8 cellular contexts compared by ENCODE assay signal in the genomic region with DNA sequence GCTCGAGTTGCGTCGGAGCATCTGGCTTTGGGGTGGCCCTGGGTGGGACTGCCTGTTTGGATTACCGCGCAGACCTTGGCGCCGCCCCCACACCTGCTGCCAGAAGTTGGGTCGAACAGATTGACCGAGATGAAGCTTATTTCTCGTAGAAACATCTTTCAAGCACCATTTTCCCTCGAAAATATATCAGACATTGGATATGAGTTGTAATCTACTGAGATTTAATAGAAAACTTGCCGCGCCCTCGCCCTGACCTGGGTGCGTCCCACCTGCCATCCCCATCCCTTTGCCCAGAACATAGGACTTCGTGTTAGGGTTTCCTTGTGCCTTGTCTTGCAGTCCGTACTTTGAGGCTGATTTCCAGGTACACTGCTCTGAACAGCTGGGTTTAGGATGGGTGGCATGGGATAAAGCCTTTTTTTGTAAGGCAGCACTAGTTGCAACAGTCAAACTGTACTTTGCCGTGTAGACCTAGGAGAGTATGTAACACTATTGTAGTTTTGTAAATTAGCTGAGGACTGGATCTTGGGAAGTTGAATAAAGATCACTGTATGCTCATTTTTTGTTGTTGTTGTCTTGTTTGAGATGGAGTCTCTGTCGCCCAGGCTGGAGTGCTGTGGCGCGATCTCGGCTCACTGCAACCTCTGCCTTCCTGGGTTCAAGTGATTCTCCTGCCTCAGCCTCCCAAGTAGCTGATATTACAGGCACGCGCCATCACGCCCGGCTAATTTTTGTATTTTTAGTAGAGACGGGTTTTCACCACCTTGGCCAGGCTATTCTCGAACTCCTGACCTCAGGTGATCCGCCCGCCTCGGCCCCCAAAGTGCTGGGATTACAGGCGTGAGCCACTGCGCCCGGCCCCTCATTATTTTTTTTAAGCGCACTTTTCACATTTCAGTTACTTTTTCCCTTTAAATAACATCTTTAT. TPM values are rescaled to one million over a fixed set of nuclear protein-coding genes. Genes with fewer than 3 reads are reported as not detected.
DNase-seq lines count a peak whose midpoint lies in the region; ATAC-seq and TF ChIP-seq lines count a peak whose summit lies in the region.

No MANE protein-coding gene starts in this region.

- in situ Hi-C loops in astrocyte of the spinal cord (cut with HindIII; ENCODE audit: low sequenced_read_pairs), result no loop called here

- TF ChIP-seq CTCF in heart right ventricle (IDR thresholded peaks at IDR 0.05) (no peak), astrocyte of the spinal cord (IDR thresholded peaks at IDR 0.05; ENCODE audit: low read depth, low read length) (no peak), vagina (IDR thresholded peaks at IDR 0.05) (no peak)

- WGBS in heart right ventricle, 2 donors, result 44 to 47% methylated on average over 35 of the region's 35 CpGs

- no peak for TF ChIP-seq POLR2A in vagina (IDR thresholded peaks at IDR 0.05)

- H3K9me3 ChIP-seq in heart right ventricle (no peaks in the 10 kb centered on the region), vagina (no peaks in the 10 kb centered on the region)

- peaks cover 23% of the 10 kb centered on the region for H3K4me1 Mint-ChIP-seq in memory B cell

- H3K27me3 Mint-ChIP-seq in memory B cell, result no peaks in the 10 kb centered on the region

- intact Hi-C loops in heart right ventricle (cut with DNase I) (loop anchor here in 2 of 10 donors (5.0 to 10.0 kb wide), 2 partner anchors 87 to 240 kb away; a partner anchor contains a TSS), Right ventricle myocardium superior (cut with DNase I) (loop anchor here (5.0 to 10.0 kb wide), 2 partner anchors 147 to 190 kb away; a partner anchor contains a TSS), vagina (cut with DNase I) (loop anchor here (2.0 kb wide), 1 partner anchor 189 kb away; a partner anchor contains a TSS)

- ATAC-seq in heart right ventricle (no peak), Right ventricle myocardium superior (ENCODE audit: poor library complexity) (no peak), memory B cell (ENCODE audit: low read depth) (peak; percentile 20), HG02970 (IDR thresholded peaks at IDR 0.05; ENCODE audit: low FRiP score, unreplicated experiment) (no peak)

- H3K36me3 ChIP-seq in heart right ventricle, result peaks cover 0 to 5% (median 0%) of the 10 kb centered on the region in 9 donors
- no peaks in the 10 kb centered on the region for H3K36me3 ChIP-seq in vagina

- H3K4me1 ChIP-seq in heart right ventricle, result peaks cover 2 to 41% (median 34%) of the 10 kb centered on the region in 9 donors
- H3K4me1 ChIP-seq in vagina, result peaks cover 29% of the 10 kb centered on the region

- H3K4me3 ChIP-seq in heart right ventricle (peak overlapping the region; percentile 39 to 96 (median 72)), astrocyte of the spinal cord (ENCODE audit: low read depth, low read length) (peak overlapping the region; percentile 89), vagina (peak overlapping the region; percentile 81 to 92)

- DNase-seq in heart right ventricle, result no peak
- DNase-seq in Right ventricle myocardium superior, result no peak
- no peak for DNase-seq in astrocyte of the spinal cord (ENCODE audit: low read depth, low spot score)
- DNase-seq in memory B cell (ENCODE audit: low spot score in 2 of 2), result no peak
- DNase-seq in vagina (ENCODE audit: extremely low spot score in 2 of 2), result no peak
- no peak for DNase-seq in NCI-H526 treated with DMSO at 0.1 percent for 48 hours (lab: John Stamatoyannopoulos, UW)
- no peak for DNase-seq in mesenteric fat pad (ENCODE audit: low spot score)

- no peaks in the 10 kb centered on the region for H3K9me3 Mint-ChIP-seq in memory B cell

- peak overlapping the region; percentile 98 for H3K27ac Mint-ChIP-seq in memory B cell

- H3K27ac ChIP-seq in heart right ventricle (peak overlapping the region; percentile 86 to 99 (median 98)), vagina (peak overlapping the region; percentile 99)

- no peaks in the 10 kb centered on the region for H3K36me3 Mint-ChIP-seq in memory B cell

- H3K27me3 ChIP-seq in heart right ventricle, result no peaks in the 10 kb centered on the region
- H3K27me3 ChIP-seq in vagina, result no peaks in the 10 kb centered on the region

- peak overlapping the region; percentile 94 for H3K4me3 Mint-ChIP-seq in memory B cell

RNA-seq across cellular contexts. Expression of a gene that starts 1.0 kb away (rescaled TPM):
- total RNA-seq in heart right ventricle (100 to 1,000 TPM; 500 to 724 (median 679) TPM), Right ventricle myocardium superior (664 TPM), vagina (80.0 TPM), mesenteric fat pad (102 TPM)
- polyA plus RNA-seq in heart right ventricle, result 100 to 1,000 TPM; 202 to 421 TPM

RNA-seq across cellular contexts. Expression of a gene that starts 25.4 kb away (rescaled TPM):
- 10 to 100 TPM; 55.4 to 81.4 (median 69.4) TPM for total RNA-seq in heart right ventricle
- 10 to 100 TPM; 42.9 to 45.6 TPM for polyA plus RNA-seq in heart right ventricle
- total RNA-seq in Right ventricle myocardium superior, result 47.6 TPM
- 102 TPM for total RNA-seq in vagina
- total RNA-seq in mesenteric fat pad, result 56.3 TPM

RNA-seq across cellular contexts. Expression of a gene that starts 33.7 kb away (rescaled TPM):
- total RNA-seq in heart right ventricle, result 10 to 100 TPM; 23.2 to 40.7 (median 27.4) TPM
- polyA plus RNA-seq in heart right ventricle, result 100 to 1,000 TPM in 1 of 2 donors, 10 to 100 TPM in 1; 40.1 to 100 TPM
- 25.4 TPM for total RNA-seq in Right ventricle myocardium superior
- total RNA-seq in vagina, result 60.2 TPM
- total RNA-seq in mesenteric fat pad, result 64.1 TPM
